19 cellular contexts compared by ENCODE assay signal in genomic region chr15:41523097-41523496, GRCh38. TPM values are rescaled to one million over a fixed set of nuclear protein-coding genes. Genes with fewer than 3 reads are reported as not detected.
DNase-seq lines count a peak whose midpoint lies in the region; ATAC-seq and TF ChIP-seq lines count a peak whose summit lies in the region.
"Had no signal": no experiment of that assay in that cellular context is flagged by ENCODE, and none has a peak within 500 bp of the region (broad histone marks: within the 10 kb centered on the region; RNA-seq: fewer than 3 reads in every experiment).

No MANE protein-coding gene starts in this region.

- peaks cover 9% of the 10 kb centered on the region; the same call in 1 of the 2 replicates for H3K36me3 ChIP-seq in PC-3 (ENCODE audit: low read depth, low read length)
- H3K36me3 ChIP-seq in CD8-positive, alpha-beta T cell (ENCODE audit: insufficient read depth, low read length), result peaks cover 25% of the 10 kb centered on the region

- H3K4me2 ChIP-seq in PC-3 (ENCODE audit: low read length), result no peak overlapping the region

- H3K9me3 ChIP-seq in PC-3 (ENCODE audit: low read length), result no peaks in the 10 kb centered on the region
- no peaks in the 10 kb centered on the region for H3K9me3 ChIP-seq in CD8-positive, alpha-beta T cell (ENCODE audit: low read length)
- H3K9me3 ChIP-seq: BE2C, Caco-2 had no signal

- H3K9me2 ChIP-seq in PC-3 (replicated peaks; ENCODE audit: low read length), result no peaks in the 10 kb centered on the region

- no peak overlapping the region for H2AFZ ChIP-seq in PC-3 (ENCODE audit: low read length)

- no peak overlapping the region for H3K9ac ChIP-seq in PC-3 (ENCODE audit: low read length)

- H3K27ac ChIP-seq in PC-3 (ENCODE audit: low read length), result no peak overlapping the region
- H3K27ac ChIP-seq in CD8-positive, alpha-beta T cell (ENCODE audit: low read depth, low read length), result no peak overlapping the region
- H3K27ac ChIP-seq: SK-N-MC had no signal

- peak; percentile 11 for DNase-seq in A172 (ENCODE audit: low spot score)
- no peak for DNase-seq in PC-3
- DNase-seq in astrocyte of the hippocampus (ENCODE audit: low read depth, low spot score), result peak; percentile 79
- DNase-seq in myocyte (ENCODE audit: low read depth), result peak; percentile 68
- DNase-seq in CD8-positive, alpha-beta T cell, result no peak
- no peak for DNase-seq in activated naive CD4-positive, alpha-beta T cell treated with anti-CD3 and anti-CD28 coated beads for 36 hours
- no peak for DNase-seq in hypothalamus (lab: John Stamatoyannopoulos, UW)
- no peak for DNase-seq in NCI-H82 (lab: John Stamatoyannopoulos, UW)
- DNase-seq: 8988T; BE2C; Caco-2; CD4-positive, CD25-positive, alpha-beta regulatory T cell; HCEC 1CT; NCI-H1105 treated with DMSO at 0.1 percent for 48 hours; NCI-H1694; NCI-H2081 treated with DMSO at 0.1 percent for 48 hours; NCI-H524 had no signal

- H4K20me1 ChIP-seq in PC-3 (ENCODE audit: low read length), result no peaks in the 10 kb centered on the region

- BruUV-seq in PC-3 (replicated peaks; lab: Mats Ljungman, UMichigan), result no TSS peak

- no peak overlapping the region for H3K4me3 ChIP-seq in PC-3 (ENCODE audit: low read length)
- H3K4me3 ChIP-seq in CD8-positive, alpha-beta T cell (ENCODE audit: low read depth, low read length), result no peak overlapping the region
- H3K4me3 ChIP-seq: K562, SK-N-MC had no signal

- H3K79me2 ChIP-seq in PC-3 (ENCODE audit: low read length), result no peaks in the 10 kb centered on the region

- no peak overlapping the region for H3K27ac Mint-ChIP-seq in CD8-positive, alpha-beta T cell
- H3K27ac Mint-ChIP-seq in activated naive CD4-positive, alpha-beta T cell treated with anti-CD3 and anti-CD28 coated beads for 36 hours, result no peak overlapping the region
- H3K27ac Mint-ChIP-seq: CD4-positive, CD25-positive, alpha-beta regulatory T cell had no signal

- TF ChIP-seq CTCF in PC-3 (conservative IDR thresholded peaks at IDR 0.05; ENCODE audit: low read depth, low read length), result no peak
- no peak for TF ChIP-seq CTCF in CD8-positive, alpha-beta T cell (IDR thresholded peaks at IDR 0.05)

- H3K4me1 Mint-ChIP-seq in CD8-positive, alpha-beta T cell (ENCODE audit: low read depth), result no peaks in the 10 kb centered on the region
- no peaks in the 10 kb centered on the region for H3K4me1 Mint-ChIP-seq in activated naive CD4-positive, alpha-beta T cell treated with anti-CD3 and anti-CD28 coated beads for 36 hours (ENCODE audit: low read depth)

- H3F3A ChIP-seq in PC-3 (ENCODE audit: low read length, unreplicated experiment), result no peaks in the 10 kb centered on the region

- POLR2A ChIA-PET in PC-3 (lab: Charles Lee; ENCODE audit: unreplicated experiment), result no interaction called here
- POLR2A ChIA-PET in CD8-positive, alpha-beta T cell (lab: Charles Lee), result no interaction called here

- H3K4me3 Mint-ChIP-seq in CD8-positive, alpha-beta T cell, result no peak overlapping the region
- H3K4me3 Mint-ChIP-seq in activated naive CD4-positive, alpha-beta T cell treated with anti-CD3 and anti-CD28 coated beads for 36 hours, result no peak overlapping the region
- H3K4me3 Mint-ChIP-seq: CD4-positive, CD25-positive, alpha-beta regulatory T cell had no signal

- H3K36me3 Mint-ChIP-seq in CD8-positive, alpha-beta T cell, result peaks cover 60% of the 10 kb centered on the region
- peaks cover 13% of the 10 kb centered on the region for H3K36me3 Mint-ChIP-seq in activated naive CD4-positive, alpha-beta T cell treated with anti-CD3 and anti-CD28 coated beads for 36 hours (ENCODE audit: low read depth)

- H3K9me3 Mint-ChIP-seq in CD8-positive, alpha-beta T cell, result no peaks in the 10 kb centered on the region
- no peaks in the 10 kb centered on the region for H3K9me3 Mint-ChIP-seq in activated naive CD4-positive, alpha-beta T cell treated with anti-CD3 and anti-CD28 coated beads for 36 hours
- H3K9me3 Mint-ChIP-seq: CD4-positive, CD25-positive, alpha-beta regulatory T cell had no signal

- H3K27me3 ChIP-seq in PC-3 (ENCODE audit: low read length), result no peaks in the 10 kb centered on the region
- H3K27me3 ChIP-seq in CD8-positive, alpha-beta T cell (ENCODE audit: insufficient read depth, low read length), result no peaks in the 10 kb centered on the region
- H3K27me3 ChIP-seq: BE2C had no signal

- intact Hi-C loops in PC-3 (cut with micrococcal nuclease), result no loop called here
- intact Hi-C loops in CD8-positive, alpha-beta T cell (cut with DNase I, micrococcal nuclease), result no loop called here
- intact Hi-C loops in activated naive CD4-positive, alpha-beta T cell treated with anti-CD3 and anti-CD28 coated beads for 36 hours (cut with micrococcal nuclease), result no loop called here

- no peaks in the 10 kb centered on the region for H3K4me1 ChIP-seq in PC-3 (ENCODE audit: insufficient read depth, low read length)
- H3K4me1 ChIP-seq in CD8-positive, alpha-beta T cell (ENCODE audit: insufficient read depth, low read length), result no peaks in the 10 kb centered on the region
- H3K4me1 ChIP-seq: Caco-2 had no signal

- no peaks in the 10 kb centered on the region for H3K27me3 Mint-ChIP-seq in CD8-positive, alpha-beta T cell (ENCODE audit: low read depth)
- no peaks in the 10 kb centered on the region for H3K27me3 Mint-ChIP-seq in activated naive CD4-positive, alpha-beta T cell treated with anti-CD3 and anti-CD28 coated beads for 36 hours (ENCODE audit: low read depth)
- H3K27me3 Mint-ChIP-seq: CD4-positive, CD25-positive, alpha-beta regulatory T cell had no signal

- CTCF ChIA-PET in PC-3 (lab: Charles Lee), result no interaction called here
- CTCF ChIA-PET in CD8-positive, alpha-beta T cell (lab: Charles Lee), result interaction anchor here (0.6 to 1.0 kb wide), 3 partner anchors 23 to 797 kb away, joined by 3 to 4 read pairs (median 3); no protein-coding TSS in a partner anchor
- CTCF ChIA-PET in activated naive CD4-positive, alpha-beta T cell treated with anti-CD3 and anti-CD28 coated beads for 36 hours (lab: Charles Lee), result interaction anchor here (0.6 to 0.8 kb wide), 2 partner anchors 20 to 101 kb away, joined by 3 read pairs; no protein-coding TSS in a partner anchor

- ATAC-seq in PC-3, result peak; percentile 51; the same call in 1 of the 2 replicates
- no peak for ATAC-seq in CD8-positive, alpha-beta T cell
- ATAC-seq: K562 had no signal

RNA-seq across cellular contexts. Expression of gene LTK, which starts 9.5 kb away (rescaled TPM):
- 4.3 and 5.2 TPM in 2 replicates for total RNA-seq in A172 (2014; rRNA removed; shearing (Covaris generic))
- 0.07 and 0.29 TPM in 2 replicates for total RNA-seq in PC-3 (2014; rRNA removed)
- total RNA-seq in myocyte, result 6.4 and 6.6 TPM in 2 replicates
- polyA plus RNA-seq in myocyte (2012), result 0.77 TPM
- total RNA-seq in CD8-positive, alpha-beta T cell, result 10 to 100 TPM; 11.9 to 12.3 TPM
- not detected for total RNA-seq in activated naive CD4-positive, alpha-beta T cell treated with anti-CD3 and anti-CD28 coated beads for 36 hours

RNA-seq across cellular contexts. Expression of gene RPAP1, which starts 21.0 kb away (rescaled TPM):
- total RNA-seq in A172 (2014; rRNA removed; shearing (Covaris generic)), result 15.4 and 23.6 TPM in 2 replicates
- 28.4 and 51.1 TPM in 2 replicates for total RNA-seq in PC-3 (2014; rRNA removed)
- total RNA-seq in myocyte, result 15.9 and 20.4 TPM in 2 replicates
- 22.1 TPM for polyA plus RNA-seq in myocyte (2012)
- total RNA-seq in CD8-positive, alpha-beta T cell, result 10 to 100 TPM; 13.6 to 16.0 TPM
- 10 to 100 TPM; 48.4 to 49.5 TPM for total RNA-seq in activated naive CD4-positive, alpha-beta T cell treated with anti-CD3 and anti-CD28 coated beads for 36 hours

RNA-seq across cellular contexts. Expression of gene ITPKA, which starts 29.4 kb away (rescaled TPM):
- 15.5 and 17.3 TPM in 2 replicates for total RNA-seq in A172 (2014; rRNA removed; shearing (Covaris generic))
- total RNA-seq in PC-3 (2014; rRNA removed) (7.8 and 16.8 TPM in 2 replicates), myocyte (6.2 and 10.7 TPM in 2 replicates)
- 1.1 TPM for polyA plus RNA-seq in myocyte (2012)
- under 1 TPM in 1 of 2 experiments, not detected in 1; 0.50 TPM for total RNA-seq in CD8-positive, alpha-beta T cell
- 1 to 10 TPM; 1.0 to 1.7 TPM for total RNA-seq in activated naive CD4-positive, alpha-beta T cell treated with anti-CD3 and anti-CD28 coated beads for 36 hours
- total RNA-seq: CD4-positive, CD25-positive, alpha-beta regulatory T cell had no signal
- polyA plus RNA-seq: CD4-positive, CD25-positive, alpha-beta regulatory T cell had no signal

RNA-seq across cellular contexts. Expression of gene TYRO3, which starts 35.9 kb away (rescaled TPM):
- total RNA-seq in A172 (2014; rRNA removed; shearing (Covaris generic)), result 10.7 and 22.2 TPM in 2 replicates
- total RNA-seq in PC-3 (2014; rRNA removed) (20.0 and 23.5 TPM in 2 replicates), myocyte (3.9 and 9.6 TPM in 2 replicates)
- 12.4 TPM for polyA plus RNA-seq in myocyte (2012)
- under 1 TPM; 0.24 to 0.78 TPM for total RNA-seq in CD8-positive, alpha-beta T cell
- total RNA-seq in activated naive CD4-positive, alpha-beta T cell treated with anti-CD3 and anti-CD28 coated beads for 36 hours, result 1 to 10 TPM; 1.2 to 3.7 TPM
- total RNA-seq: CD4-positive, CD25-positive, alpha-beta regulatory T cell had no signal

Comparison
In these comparisons a context has a peak if more than half of its experiments do, and no peak if none do; other contexts are left out.
1. DNase-seq: peak in A172 (single experiment), astrocyte of the hippocampus (single experiment) and myocyte (single experiment); none in PC-3 (single experiment), CD8-positive, alpha-beta T cell (0 of 7), activated naive CD4-positive, alpha-beta T cell treated with anti-CD3 and anti-CD28 coated beads for 36 hours (single experiment), hypothalamus (0 of 51) and NCI-H82 (single experiment).